22 cellular contexts compared by ENCODE assay signal in genomic region chr12:32021346-32021773, GRCh38.
"Had no signal": no experiment of that assay in that cellular context is flagged by ENCODE, and none has a peak within 500 bp of the region (broad histone marks: within the 10 kb centered on the region; RNA-seq: fewer than 3 reads in every experiment).

No MANE protein-coding gene starts in this region.

- H3K4me3 ChIP-seq: body of pancreas, cardiac muscle cell, esophagus squamous epithelium, gastrocnemius medialis, left ventricle myocardium inferior, pancreas, right lobe of liver, skin epidermis, thoracic aorta, upper lobe of left lung had no signal

- H3K9me3 ChIP-seq: body of pancreas, esophagus squamous epithelium, gastrocnemius medialis, left ventricle myocardium inferior, neutrophil, pancreas, right lobe of liver, thoracic aorta, upper lobe of left lung had no signal

- H3K27me3 Mint-ChIP-seq: activated T-helper 17 cell treated with anti-CD3 and anti-CD28 coated beads, Interleukin-2, amount 50 U/mL, for 72 hours had no signal

- H3K4me3 Mint-ChIP-seq: endodermal cell, natural killer cell had no signal

- H3K36me3 Mint-ChIP-seq: natural killer cell had no signal

- DNase-seq: activated CD4-positive, alpha-beta T cell treated with anti-CD3 and anti-CD28 coated beads, Interleukin-2, amount 50 U/mL, for 48 hours; anterior cingulate cortex; body of pancreas; cortex of kidney; endodermal cell; esophagus squamous epithelium; gastrocnemius medialis; hippocampal formation; left ventricle myocardium inferior; mammary epithelial cell; midbrain; natural killer cell; pancreas; right lobe of liver; stimulated activated CD4-positive, alpha-beta T cell treated with anti-CD3 and anti-CD28 coated beads, Interleukin-1b, Interleukin-23, amount 100 ng/mL, for 48 hours; upper lobe of left lung had no signal

- ATAC-seq: body of pancreas, gastrocnemius medialis, natural killer cell, pancreas, right lobe of liver, SK-N-SH treated with all-trans-retinoic acid at 6 μM for 48 hours had no signal

- H3K27me3 ChIP-seq: body of pancreas, cardiac muscle cell, esophagus squamous epithelium, gastrocnemius medialis, neutrophil, pancreas, right lobe of liver, upper lobe of left lung had no signal

- H3K4me1 ChIP-seq: body of pancreas, esophagus squamous epithelium, gastrocnemius medialis, left ventricle myocardium inferior, pancreas, right lobe of liver had no signal

- H3K9me3 Mint-ChIP-seq: activated T-helper 17 cell treated with anti-CD3 and anti-CD28 coated beads, Interleukin-2, amount 50 U/mL, for 72 hours; natural killer cell had no signal

- H3K27ac ChIP-seq: body of pancreas, cardiac muscle cell, esophagus squamous epithelium, gastrocnemius medialis, left ventricle myocardium inferior, neutrophil, pancreas, right lobe of liver, skin epidermis, thoracic aorta, upper lobe of left lung had no signal

- H3K36me3 ChIP-seq: cardiac muscle cell, esophagus squamous epithelium, gastrocnemius medialis, left ventricle myocardium inferior, neutrophil, pancreas, right lobe of liver, thoracic aorta, upper lobe of left lung had no signal

- H3K27ac Mint-ChIP-seq: activated T-helper 17 cell treated with anti-CD3 and anti-CD28 coated beads, Interleukin-2, amount 50 U/mL, for 72 hours; endodermal cell had no signal
